19 cellular contexts compared by ENCODE assay signal in genomic region chr20:48339986-48340884, GRCh38.
DNase-seq lines count a peak whose midpoint lies in the region; ATAC-seq and TF ChIP-seq lines count a peak whose summit lies in the region.
"Had no signal": no experiment of that assay in that cellular context is flagged by ENCODE, and none has a peak within 500 bp of the region (broad histone marks: within the 10 kb centered on the region; RNA-seq: fewer than 3 reads in every experiment).

No MANE protein-coding gene starts in this region.

- H3K9ac ChIP-seq in BLaER1: no peak overlapping the region
- H3K9ac ChIP-seq in OCI-LY3 (ENCODE audit: low read length): peak overlapping the region; percentile 76
- no peak overlapping the region for H3K9ac ChIP-seq in mesenchymal stem cell (ENCODE audit: low read length)

- H3K79me2 ChIP-seq in OCI-LY3 (ENCODE audit: low read length): no peaks in the 10 kb centered on the region

- DNase-seq in mesenchymal stem cell (no peak), DMS114 treated with DMSO at 0.1 percent for 48 hours (lab: John Stamatoyannopoulos, UW; ENCODE audit: unreplicated experiment) (no peak), NCI-H345 (lab: John Stamatoyannopoulos, UW) (no peak), occipital lobe (lab: John Stamatoyannopoulos, UW) (no peak)
- DNase-seq: activated CD4-positive, alpha-beta T cell treated with anti-CD3 and anti-CD28 coated beads, Interleukin-2, amount 50 U/mL, for 4 hours; activated T-cell treated with anti-CD3 and anti-CD28 coated beads, Interleukin-2, amount 50 U/mL, for 24 hours; brain microvascular endothelial cell; CD4-positive, alpha-beta memory T cell; cortex of kidney; HFFc6; NCI-H2029; NCI-H510A; SHP77; stimulated activated naive CD4-positive, alpha-beta T cell treated with Interleukin-2 at 50 U/mL for 16 hours; T-helper 1 cell had no signal

- no peak overlapping the region for H2BK120ac ChIP-seq in mesenchymal stem cell (ENCODE audit: low read depth, low read length)

- H3K4me2 ChIP-seq in BLaER1 (peak overlapping the region; percentile 37), OCI-LY3 (ENCODE audit: low read length) (peak overlapping the region; percentile 84), mesenchymal stem cell (ENCODE audit: low read length, poor library complexity, severe bottlenecking) (no peak overlapping the region)

- no peak overlapping the region for H4K91ac ChIP-seq in mesenchymal stem cell (ENCODE audit: low read length)

- H2AFZ ChIP-seq in OCI-LY3 (ENCODE audit: low read depth, low read length) (peak overlapping the region; percentile 65), mesenchymal stem cell (ENCODE audit: low read depth, low read length) (no peak overlapping the region)

- 76% methylated on average over 16 of the region's 17 CpGs for WGBS in mesenchymal stem cell

- H3K18ac ChIP-seq in mesenchymal stem cell (ENCODE audit: low read depth in 1 of 2, low read length in 2 of 2): no peak overlapping the region

- peak overlapping the region in 1 of 2 experiments; percentile 42 for H3K23ac ChIP-seq in mesenchymal stem cell (ENCODE audit: low read length in 2 of 2)

- peak; percentile 76 for ATAC-seq in GM18867 (IDR thresholded peaks at IDR 0.05; ENCODE audit: unreplicated experiment)
- ATAC-seq in HG02981 (IDR thresholded peaks at IDR 0.05; ENCODE audit: unreplicated experiment): no peak

- H3K4me1 ChIP-seq in BLaER1 (peaks cover 17% of the 10 kb centered on the region), OCI-LY3 (ENCODE audit: low read length) (peaks cover 51% of the 10 kb centered on the region), mesenchymal stem cell (ENCODE audit: control insufficient read depth, insufficient read depth, low read depth, low read length) (peaks cover 23% of the 10 kb centered on the region)

- no peak for TF ChIP-seq CTCF in OCI-LY3 (IDR thresholded peaks at IDR 0.05; ENCODE audit: low read depth, low read length)

- no peaks in the 10 kb centered on the region for H4K20me1 ChIP-seq in BLaER1
- H4K20me1 ChIP-seq in OCI-LY3 (ENCODE audit: insufficient read depth, low read length): no peaks in the 10 kb centered on the region

- no peak overlapping the region for H3K4ac ChIP-seq in mesenchymal stem cell (ENCODE audit: low read depth in 1 of 2, low read length in 2 of 2)

- no peak overlapping the region for H4K8ac ChIP-seq in mesenchymal stem cell (ENCODE audit: low read length)

- H2BK15ac ChIP-seq in mesenchymal stem cell (ENCODE audit: low read depth, poor library complexity, severe bottlenecking): no peak overlapping the region

- H3K4me3 ChIP-seq in BLaER1 (no peak overlapping the region), OCI-LY3 (ENCODE audit: low read length) (peak overlapping the region; percentile 59), mesenchymal stem cell (ENCODE audit: insufficient read depth in 1 of 2, low read depth in 1 of 2, low read length in 2 of 2) (no peak overlapping the region)

- H3K14ac ChIP-seq in mesenchymal stem cell (ENCODE audit: low read length in 2 of 2): no peak overlapping the region

- no peaks in the 10 kb centered on the region for H3K27me3 ChIP-seq in BLaER1
- no peaks in the 10 kb centered on the region for H3K27me3 ChIP-seq in OCI-LY3 (ENCODE audit: low read depth, low read length)
- H3K27me3 ChIP-seq in mesenchymal stem cell (ENCODE audit: control insufficient read depth in 1 of 2, insufficient read depth in 1 of 2, low read length in 2 of 2): peaks cover 37 to 87% of the 10 kb centered on the region in 2 experiments
- H3K27me3 ChIP-seq: brain microvascular endothelial cell had no signal

- no peak overlapping the region for H3K27ac ChIP-seq in BLaER1
- peak overlapping the region; percentile 90 for H3K27ac ChIP-seq in OCI-LY3 (ENCODE audit: low read length)
- H3K27ac ChIP-seq in mesenchymal stem cell (ENCODE audit: low read length, poor library complexity, severe bottlenecking): peak overlapping the region; percentile 84
- H3K27ac ChIP-seq: brain microvascular endothelial cell had no signal

- no peaks in the 10 kb centered on the region for H3K9me3 ChIP-seq in BLaER1
- no peaks in the 10 kb centered on the region for H3K9me3 ChIP-seq in OCI-LY3 (ENCODE audit: insufficient read depth, low read length)
- no peaks in the 10 kb centered on the region for H3K9me3 ChIP-seq in mesenchymal stem cell (ENCODE audit: control insufficient read depth, low read length)

- H2BK12ac ChIP-seq in mesenchymal stem cell (ENCODE audit: low read length in 2 of 2): no peak overlapping the region

- peak overlapping the region; percentile 45 for H2AK5ac ChIP-seq in mesenchymal stem cell (ENCODE audit: low read length, severe bottlenecking)

- H3K36me3 ChIP-seq in BLaER1 (no peaks in the 10 kb centered on the region), OCI-LY3 (replicated peaks; ENCODE audit: low read depth, low read length) (no peaks in the 10 kb centered on the region), mesenchymal stem cell (ENCODE audit: control insufficient read depth in 1 of 2, insufficient read depth in 2 of 2, low read depth in 1 of 2, low read length in 2 of 2) (no peaks in the 10 kb centered on the region)
- H3K36me3 ChIP-seq: brain microvascular endothelial cell had no signal

- no peak overlapping the region for H2BK5ac ChIP-seq in mesenchymal stem cell (ENCODE audit: low read depth, low read length, poor library complexity, severe bottlenecking)

- H3K79me1 ChIP-seq in mesenchymal stem cell (replicated peaks; ENCODE audit: low read length, poor library complexity, severe bottlenecking): no peaks in the 10 kb centered on the region
